24 cellular contexts compared by ENCODE assay signal in the genomic region with DNA sequence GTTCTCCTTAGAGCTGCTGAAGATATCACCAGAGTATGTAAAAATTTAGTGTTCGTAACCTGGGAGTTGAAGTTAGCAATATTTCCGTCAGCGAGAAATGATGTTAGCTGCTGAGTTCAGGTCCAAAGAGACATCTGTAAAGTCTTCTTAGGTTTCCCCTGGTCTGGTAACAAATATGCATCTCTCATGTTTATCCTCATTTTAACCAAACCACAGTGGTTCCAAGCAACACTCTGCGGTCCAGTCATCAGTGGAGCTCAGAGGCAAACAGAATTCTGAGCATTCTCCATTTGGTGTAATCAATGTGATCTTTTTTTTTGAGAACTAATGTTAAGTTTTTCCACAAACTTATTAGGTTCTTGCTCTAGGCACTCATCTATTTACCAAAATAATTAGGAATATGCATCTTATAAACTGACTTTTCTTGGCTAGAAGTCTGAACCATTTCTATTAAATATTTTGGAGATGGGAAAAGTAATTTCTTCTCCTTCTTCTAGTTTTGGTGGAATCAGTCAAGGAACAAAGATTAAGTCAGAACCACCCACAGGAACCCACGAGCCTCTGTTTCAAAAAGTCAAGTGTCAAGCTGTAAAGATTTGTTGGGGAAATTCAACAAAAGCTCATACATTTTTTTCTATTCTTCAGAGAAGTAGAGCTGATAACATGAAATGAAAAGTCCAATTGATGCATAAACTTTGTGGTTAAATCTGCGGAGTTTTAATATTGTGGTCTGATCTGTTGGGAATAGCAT.
DNase-seq lines count a peak whose midpoint lies in the region; ATAC-seq and TF ChIP-seq lines count a peak whose summit lies in the region.
"Had no signal": no experiment of that assay in that cellular context is flagged by ENCODE, and none has a peak within 500 bp of the region (broad histone marks: within the 10 kb centered on the region; RNA-seq: fewer than 3 reads in every experiment).

No MANE protein-coding gene starts in this region.

- no peaks in the 10 kb centered on the region for H4K20me1 ChIP-seq in GM23338 (replicated peaks; ENCODE audit: insufficient read depth)
- H4K20me1 ChIP-seq: BLaER1 treated with 17β-estradiol and CSF1 and Interleukin-3, amounts not matched to agents 10 nM and 100 nM had no signal

- H3K4me2 ChIP-seq in GM23338: no peak overlapping the region
- H3K4me2 ChIP-seq: A549; BLaER1 treated with 17β-estradiol and CSF1 and Interleukin-3, amounts not matched to agents 10 nM and 100 nM had no signal

- no peak for DNase-seq in activated naive CD8-positive, alpha-beta T cell treated with anti-CD3 and anti-CD28 coated beads, Interleukin-2, amount 50 U/mL, for 24 hours
- no peak for DNase-seq in activated naive CD8-positive, alpha-beta T cell treated with anti-CD3 and anti-CD28 coated beads for 36 hours
- DNase-seq in immature natural killer cell (peak in 1 of 3 donors; percentile 10), putamen (ENCODE audit: low spot score) (peak; percentile 69), GM23338 (ENCODE audit: low spot score) (no peak)
- DNase-seq in activated CD4-positive, alpha-beta T cell treated with anti-CD3 and anti-CD28 coated beads for 1 hour: no peak
- DNase-seq: 8988T; ACHN; AML-193; BE2C; CD4-positive, alpha-beta T cell; CD8-positive, alpha-beta memory T cell; DMS 273 treated with DMSO at 0.1 percent for 48 hours; DMS79; EL; GDM1; GM23248; H9 had no signal

- ATAC-seq in activated naive CD8-positive, alpha-beta T cell treated with anti-CD3 and anti-CD28 coated beads, Interleukin-2, amount 50 U/mL, for 24 hours: no peak
- no peak for ATAC-seq in GM23338
- ATAC-seq in HG03135 (IDR thresholded peaks at IDR 0.05; ENCODE audit: unreplicated experiment): no peak
- ATAC-seq: A549, GM12878, HCT116 had no signal

- H3K36me3 Mint-ChIP-seq in activated naive CD8-positive, alpha-beta T cell treated with anti-CD3 and anti-CD28 coated beads, Interleukin-2, amount 50 U/mL, for 24 hours (ENCODE audit: low read depth): peaks cover 2% of the 10 kb centered on the region
- H3K36me3 Mint-ChIP-seq in activated naive CD8-positive, alpha-beta T cell treated with anti-CD3 and anti-CD28 coated beads for 36 hours: peaks cover 4% of the 10 kb centered on the region
- peaks cover 6 to 7% (median 6%) of the 10 kb centered on the region in 3 donors for H3K36me3 Mint-ChIP-seq in immature natural killer cell
- peaks cover 3% of the 10 kb centered on the region; the same call in 1 of the 3 replicates for H3K36me3 Mint-ChIP-seq in GM23338 (ENCODE audit: low read depth)
- H3K36me3 Mint-ChIP-seq: CD14-positive monocyte had no signal

- peaks cover 2% of the 10 kb centered on the region for H3K27me3 Mint-ChIP-seq in activated naive CD8-positive, alpha-beta T cell treated with anti-CD3 and anti-CD28 coated beads, Interleukin-2, amount 50 U/mL, for 24 hours
- H3K27me3 Mint-ChIP-seq in activated naive CD8-positive, alpha-beta T cell treated with anti-CD3 and anti-CD28 coated beads for 36 hours: peaks cover 6% of the 10 kb centered on the region
- H3K27me3 Mint-ChIP-seq in immature natural killer cell (ENCODE audit: low read depth in 3 of 3) (no peaks in the 10 kb centered on the region), GM23338 (ENCODE audit: insufficient read depth, low read depth, poor library complexity) (no peaks in the 10 kb centered on the region)
- H3K27me3 Mint-ChIP-seq: CD4-positive, alpha-beta T cell; CD8-positive, alpha-beta memory T cell had no signal

- H3K4me3 ChIP-seq in GM23338: no peak overlapping the region
- H3K4me3 ChIP-seq: A549; BLaER1 treated with 17β-estradiol and CSF1 and Interleukin-3, amounts not matched to agents 10 nM and 100 nM; GM12878; GM23248 had no signal

- no peak for TF ChIP-seq CTCF in GM23338 (conservative IDR thresholded peaks at IDR 0.05; ENCODE audit: low read depth in 2 of 2)

- H3F3A ChIP-seq in GM23338 (replicated peaks; ENCODE audit: low read depth): no peaks in the 10 kb centered on the region

- peak overlapping the region; percentile 12 for H3K27ac Mint-ChIP-seq in activated naive CD8-positive, alpha-beta T cell treated with anti-CD3 and anti-CD28 coated beads, Interleukin-2, amount 50 U/mL, for 24 hours
- H3K27ac Mint-ChIP-seq in activated naive CD8-positive, alpha-beta T cell treated with anti-CD3 and anti-CD28 coated beads for 36 hours: no peak overlapping the region
- H3K27ac Mint-ChIP-seq in immature natural killer cell: peak overlapping the region; percentile 67 to 89 (median 80)
- H3K27ac Mint-ChIP-seq in GM23338: no peak overlapping the region
- H3K27ac Mint-ChIP-seq: CD14-positive monocyte; CD4-positive, alpha-beta T cell; CD8-positive, alpha-beta memory T cell; H9 had no signal

- H3K27ac ChIP-seq in GM23338 (ENCODE audit: low read depth): no peak overlapping the region
- H3K27ac ChIP-seq: A549; BLaER1 treated with 17β-estradiol and CSF1 and Interleukin-3, amounts not matched to agents 10 nM and 100 nM; GM23248 had no signal

- H3K27me3 ChIP-seq in GM23338 (ENCODE audit: insufficient read depth): no peaks in the 10 kb centered on the region
- H3K27me3 ChIP-seq: BE2C; BLaER1 treated with 17β-estradiol and CSF1 and Interleukin-3, amounts not matched to agents 10 nM and 100 nM had no signal

- H3K9me3 Mint-ChIP-seq in activated naive CD8-positive, alpha-beta T cell treated with anti-CD3 and anti-CD28 coated beads, Interleukin-2, amount 50 U/mL, for 24 hours: peaks cover 6% of the 10 kb centered on the region
- H3K9me3 Mint-ChIP-seq in activated naive CD8-positive, alpha-beta T cell treated with anti-CD3 and anti-CD28 coated beads for 36 hours: peaks cover 3% of the 10 kb centered on the region
- peaks cover 0 to 5% (median under 1%) of the 10 kb centered on the region in 6 donors for H3K9me3 Mint-ChIP-seq in immature natural killer cell
- H3K9me3 Mint-ChIP-seq in GM23338: peaks cover 3% of the 10 kb centered on the region; the same call in 2 of the 3 replicates
- H3K9me3 Mint-ChIP-seq: CD4-positive, alpha-beta T cell had no signal

- H3K36me3 ChIP-seq in GM23338 (ENCODE audit: insufficient read depth): no peaks in the 10 kb centered on the region
- H3K36me3 ChIP-seq: BE2C; BLaER1 treated with 17β-estradiol and CSF1 and Interleukin-3, amounts not matched to agents 10 nM and 100 nM had no signal

- H2AFZ ChIP-seq in GM23338: no peak overlapping the region
- H2AFZ ChIP-seq: GM23248 had no signal

- H3K79me2 ChIP-seq in GM23338 (replicated peaks; ENCODE audit: insufficient read depth): no peaks in the 10 kb centered on the region

- no peak overlapping the region for H3K4me3 Mint-ChIP-seq in activated naive CD8-positive, alpha-beta T cell treated with anti-CD3 and anti-CD28 coated beads, Interleukin-2, amount 50 U/mL, for 24 hours
- no peak overlapping the region for H3K4me3 Mint-ChIP-seq in activated naive CD8-positive, alpha-beta T cell treated with anti-CD3 and anti-CD28 coated beads for 36 hours
- H3K4me3 Mint-ChIP-seq in immature natural killer cell (peak overlapping the region; percentile 52 to 61 (median 61)), GM23338 (no peak overlapping the region)
- H3K4me3 Mint-ChIP-seq: CD14-positive monocyte; CD4-positive, alpha-beta T cell; CD8-positive, alpha-beta memory T cell; H9 had no signal

- H3K4me1 ChIP-seq in GM23338 (ENCODE audit: insufficient read depth): no peaks in the 10 kb centered on the region
- H3K4me1 ChIP-seq: A549; BE2C; BLaER1 treated with 17β-estradiol and CSF1 and Interleukin-3, amounts not matched to agents 10 nM and 100 nM had no signal

- peaks cover 1% of the 10 kb centered on the region for H3K4me1 Mint-ChIP-seq in activated naive CD8-positive, alpha-beta T cell treated with anti-CD3 and anti-CD28 coated beads, Interleukin-2, amount 50 U/mL, for 24 hours
- H3K4me1 Mint-ChIP-seq in activated naive CD8-positive, alpha-beta T cell treated with anti-CD3 and anti-CD28 coated beads for 36 hours: peaks cover 2% of the 10 kb centered on the region
- H3K4me1 Mint-ChIP-seq in immature natural killer cell (peaks cover 31 to 34% of the 10 kb centered on the region in 2 donors), GM23338 (peaks cover 8% of the 10 kb centered on the region)
- H3K4me1 Mint-ChIP-seq: CD14-positive monocyte had no signal

- H3K9me2 ChIP-seq in GM23338 (ENCODE audit: insufficient read depth): 0 out of 2 replicates have a peak, but pooled peaks cover 3% of the 10 kb centered on the region

TF ChIP-seq in GM23338, 12 proteins besides CTCF, POLR2A, EP300 and RAD21 (continues in another document):
- TF ChIP-seq ZNF114 (CRISPR knock-in tag; IDR thresholded peaks at IDR 0.05): no peak

Comparison
In these comparisons a context has a peak if more than half of its experiments do, and no peak if none do; other contexts are left out.
1. H3K27ac Mint-ChIP-seq: peak in activated naive CD8-positive, alpha-beta T cell treated with anti-CD3 and anti-CD28 coated beads, Interleukin-2, amount 50 U/mL, for 24 hours (single experiment) and immature natural killer cell (6 of 6); none in activated naive CD8-positive, alpha-beta T cell treated with anti-CD3 and anti-CD28 coated beads for 36 hours (single experiment) and GM23338 (single experiment).
2. H3K4me3 Mint-ChIP-seq: peak in immature natural killer cell (5 of 5); none in activated naive CD8-positive, alpha-beta T cell treated with anti-CD3 and anti-CD28 coated beads, Interleukin-2, amount 50 U/mL, for 24 hours (single experiment), activated naive CD8-positive, alpha-beta T cell treated with anti-CD3 and anti-CD28 coated beads for 36 hours (single experiment) and GM23338 (single experiment).